9 cellular contexts compared by ENCODE assay signal in the genomic region with DNA sequence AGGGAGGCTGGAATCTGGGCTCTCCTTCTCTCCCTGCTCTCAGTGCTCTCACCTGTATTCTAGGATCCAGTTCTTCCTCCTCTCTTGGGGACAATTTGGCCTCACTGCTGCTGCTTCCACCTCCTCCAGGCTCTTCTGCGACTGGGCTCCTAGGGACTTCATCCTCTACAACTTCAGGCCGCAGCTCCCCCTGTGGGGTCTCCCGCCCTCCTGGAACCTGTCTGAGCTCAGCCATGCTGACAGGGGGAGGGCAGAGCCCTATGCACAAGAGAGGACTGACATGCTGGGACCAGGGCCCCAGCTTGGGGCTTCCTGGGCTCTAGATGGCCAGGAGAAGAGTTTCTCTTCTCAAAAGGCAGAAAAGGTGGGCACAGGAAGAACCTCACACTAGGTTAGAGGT. TPM values are rescaled to one million over a fixed set of nuclear protein-coding genes. Genes with fewer than 3 reads are reported as not detected.
DNase-seq lines count a peak whose midpoint lies in the region; ATAC-seq, FAIRE-seq and TF ChIP-seq lines count a peak whose summit lies in the region.
"Had no signal": no experiment of that assay in that cellular context is flagged by ENCODE, and none has a peak within 500 bp of the region (broad histone marks: within the 10 kb centered on the region; RNA-seq: fewer than 3 reads in every experiment).

No MANE protein-coding gene starts in this region.

- H3K4me1 ChIP-seq in ACC112 (ENCODE audit: control insufficient read depth, insufficient read depth, low read length, unreplicated experiment) (peaks cover 60% of the 10 kb centered on the region), muscle layer of colon (ENCODE audit: insufficient read depth, low read length) (peaks cover 51% of the 10 kb centered on the region)

- H2AFZ ChIP-seq in ACC112 (ENCODE audit: low read length, unreplicated experiment) = no peak overlapping the region

- H3K36me3 Mint-ChIP-seq in IgD-negative memory B cell = peaks cover 9% of the 10 kb centered on the region
- peaks cover 25% of the 10 kb centered on the region for H3K36me3 Mint-ChIP-seq in central memory CD8-positive, alpha-beta T cell (ENCODE audit: insufficient read depth)

- H3K36me3 ChIP-seq in ACC112 (ENCODE audit: insufficient read depth, low read length) (peaks cover 10% of the 10 kb centered on the region; the same call in 1 of the 2 replicates), muscle layer of colon (ENCODE audit: insufficient read depth, low read length) (peaks cover 23% of the 10 kb centered on the region)

- H3K79me2 ChIP-seq in ACC112 (ENCODE audit: control insufficient read depth, insufficient read depth, low read length, unreplicated experiment) = peaks cover 51% of the 10 kb centered on the region

- no peak for TF ChIP-seq POLR2A in GM12891 (IDR thresholded peaks at IDR 0.05; ENCODE audit: low read depth, low read length)

- peak overlapping the region in 3 of 4 donors; percentile 61 to 99 (median 89) for H3K4me3 Mint-ChIP-seq in IgD-negative memory B cell
- peak overlapping the region; percentile 98 for H3K4me3 Mint-ChIP-seq in central memory CD8-positive, alpha-beta T cell

- H3K9me3 Mint-ChIP-seq in IgD-negative memory B cell = no peaks in the 10 kb centered on the region
- H3K9me3 Mint-ChIP-seq in central memory CD8-positive, alpha-beta T cell = no peaks in the 10 kb centered on the region

- no peak for ATAC-seq in central memory CD8-positive, alpha-beta T cell (replicated peaks; ENCODE audit: extremely low read depth, poor library complexity, severe bottlenecking)
- no peak for ATAC-seq in GM19467 (IDR thresholded peaks at IDR 0.05; ENCODE audit: unreplicated experiment)

- H3K27ac Mint-ChIP-seq in IgD-negative memory B cell = peak overlapping the region; percentile 53 to 89 (median 79)
- peak overlapping the region; percentile 95 for H3K27ac Mint-ChIP-seq in central memory CD8-positive, alpha-beta T cell (ENCODE audit: low read depth)

- peaks cover 29 to 56% (median 44%) of the 10 kb centered on the region in 3 donors for H3K4me1 Mint-ChIP-seq in IgD-negative memory B cell
- H3K4me1 Mint-ChIP-seq in central memory CD8-positive, alpha-beta T cell = peaks cover 72% of the 10 kb centered on the region

- no peak for FAIRE-seq in GM12891 (lab: Jason Lieb, UNC)

- no peaks in the 10 kb centered on the region for H3K27me3 Mint-ChIP-seq in IgD-negative memory B cell
- no peaks in the 10 kb centered on the region for H3K27me3 Mint-ChIP-seq in central memory CD8-positive, alpha-beta T cell

- H3K9ac ChIP-seq in muscle layer of colon (ENCODE audit: low read length) = peak overlapping the region; percentile 82

- no peaks in the 10 kb centered on the region for H3K9me3 ChIP-seq in muscle layer of colon (ENCODE audit: low read length)

- H3K27ac ChIP-seq in ACC112 (ENCODE audit: low read depth, low read length) (peak overlapping the region; percentile 94), muscle layer of colon (ENCODE audit: low read depth, low read length) (no peak overlapping the region)

- H3K4me3 ChIP-seq in ACC112 (ENCODE audit: low read depth, low read length) (peak overlapping the region; percentile 99), muscle layer of colon (ENCODE audit: low read depth in 1 of 2, low read length in 2 of 2) (peak overlapping the region; percentile 92 to 97)

- no peak for DNase-seq in central memory CD8-positive, alpha-beta T cell (ENCODE audit: low spot score in 2 of 2)
- DNase-seq in GM12891 (ENCODE audit: insufficient read length, low spot score) (no peak), NCI-H524 treated with DMSO at 0.1 percent for 48 hours (lab: John Stamatoyannopoulos, UW) (no peak), foreskin melanocyte (no peak)
- DNase-seq: WERI-Rb-1 had no signal

- no peaks in the 10 kb centered on the region for H3K27me3 ChIP-seq in ACC112 (ENCODE audit: insufficient read depth, low read length)
- H3K27me3 ChIP-seq in muscle layer of colon (ENCODE audit: control insufficient read depth in 1 of 2, insufficient read depth in 2 of 2, low read length in 2 of 2) = no peaks in the 10 kb centered on the region

TF ChIP-seq in GM12891, 5 proteins besides CTCF, POLR2A, EP300 and RAD21:
- TF ChIP-seq PAX5 (IDR thresholded peaks at IDR 0.05; ENCODE audit: insufficient read depth, low read length, severe bottlenecking) (no peak), POU2F2 (IDR thresholded peaks at IDR 0.05; ENCODE audit: low read depth, low read length) (no peak), POLR2AphosphoS5 (IDR thresholded peaks at IDR 0.05; ENCODE audit: low read depth, low read length) (no peak), TAF1 (IDR thresholded peaks at IDR 0.05; ENCODE audit: low read depth, low read length) (no peak), SPI1 (IDR thresholded peaks at IDR 0.05; ENCODE audit: low read depth, low read length) (no peak)

RNA-seq across cellular contexts. Expression of a gene that starts 1.0 kb away (rescaled TPM):
- 4.9 TPM for polyA plus RNA-seq in IgD-negative memory B cell
- polyA plus RNA-seq in GM12891 (2012; ENCODE audit: low read depth, missing spikeins) = 6.1 TPM

RNA-seq across cellular contexts. Expression of a gene that starts 13.3 kb away (rescaled TPM):
- 46.3 TPM for polyA plus RNA-seq in IgD-negative memory B cell
- 24.7 TPM for polyA plus RNA-seq in GM12891 (2012; ENCODE audit: low read depth, missing spikeins)

RNA-seq across cellular contexts. Expression of a gene that starts 34.2 kb away (rescaled TPM):
- 17.0 TPM for polyA plus RNA-seq in IgD-negative memory B cell
- 31.6 TPM for polyA plus RNA-seq in GM12891 (2012; ENCODE audit: low read depth, missing spikeins)
